Comparison of ENCODE assay signal across 8 cellular contexts in genomic region chr13:98653471-98653985, GRCh38.
A peak's percentile ranks its signal among the peaks of the same experiment; 100 is the strongest.
DNase-seq lines count a peak whose midpoint lies in the region; ATAC-seq and TF ChIP-seq lines count a peak whose summit lies in the region.

No MANE protein-coding gene starts in this region.

- POLR2A ChIA-PET in HCT116 (lab: Charles Lee): interaction anchor here (0.7 to 1.6 kb wide), 5 partner anchors 12 to 205 kb away, joined by 3 to 8 read pairs (median 4); partner anchors contain the start of gene STK24
- POLR2A ChIA-PET in activated naive CD8-positive, alpha-beta T cell treated with anti-CD3 and anti-CD28 coated beads, Interleukin-2, amount 10 ng/mL, durations not matched to agents 7 days and 5 days (lab: Charles Lee): interaction anchor here (1.9 kb wide), 1 partner anchor 208 kb away, joined by 10 read pairs; no protein-coding TSS in a partner anchor

- RAD21 ChIA-PET in HCT116 (lab: Charles Lee; ENCODE audit: low non-redundant PET in 1 of 2, low total read pairs in 2 of 2, uncharacterized antibody in 2 of 2, unreplicated experiment in 2 of 2): interaction anchor here (0.7 to 1.2 kb wide), 4 partner anchors 20 to 209 kb away, joined by 3 to 6 read pairs (median 4); no protein-coding TSS in a partner anchor

- peak; percentile 93 for TF ChIP-seq RAD21 in HCT116 (IDR thresholded peaks at IDR 0.05; ENCODE audit: low read depth)

- TF ChIP-seq CTCF in GM12801 (IDR thresholded peaks at IDR 0.05; ENCODE audit: extremely low read depth, insufficient read length) (peak; percentile 38), HCT116 (IDR thresholded peaks at IDR 0.05 in 2 of 3, conservative IDR thresholded peaks at IDR 0.05 in 1 of 3; ENCODE audit: borderline replicate concordance in 1 of 3, insufficient read depth in 1 of 3, low read depth in 2 of 3, low read length in 2 of 3) (peak; percentile 86 to 94 (median 92)), psoas muscle (IDR thresholded peaks at IDR 0.05) (peak; percentile 88), vagina (IDR thresholded peaks at IDR 0.05) (peak; percentile 77 to 87 (median 82))

- TF ChIP-seq POLR2A in HCT116 (IDR thresholded peaks at IDR 0.05; ENCODE audit: borderline replicate concordance, extremely low read depth, insufficient read depth, insufficient read length) (no peak), vagina (IDR thresholded peaks at IDR 0.05) (no peak)

- H4K20me1 ChIP-seq in HCT116 (ENCODE audit: insufficient read depth): no peaks in the 10 kb centered on the region

- H3K36me3 ChIP-seq in HCT116 (ENCODE audit: control insufficient read depth in 1 of 2, insufficient read depth in 2 of 2, low read length in 2 of 2): no peaks in the 10 kb centered on the region
- no peaks in the 10 kb centered on the region for H3K36me3 ChIP-seq in psoas muscle (ENCODE audit: insufficient read depth in 1 of 2, low read depth in 1 of 2)
- no peaks in the 10 kb centered on the region for H3K36me3 ChIP-seq in vagina

- no TSS peak for BruUV-seq in HCT116 (replicated peaks; lab: Mats Ljungman, UMichigan)

- peak; percentile 85 for DNase-seq in HCT116 (ENCODE audit: low read depth, low spot score)
- peak; percentile 89 for DNase-seq in NAMALWA (ENCODE audit: low spot score)
- peak; percentile 42 for DNase-seq in SKM-1 treated with dmso at 0.1 percent for 144 hours (lab: John Stamatoyannopoulos, UW; ENCODE audit: unreplicated experiment)
- DNase-seq in activated naive CD8-positive, alpha-beta T cell treated with anti-CD3 and anti-CD28 coated beads, Interleukin-2, amount 10 ng/mL, durations not matched to agents 7 days and 5 days: peak; percentile 67
- DNase-seq in cardiac septum (ENCODE audit: low spot score): peak; percentile 87
- peak; percentile 68 to 79 for DNase-seq in psoas muscle
- DNase-seq in vagina (ENCODE audit: extremely low spot score in 2 of 2): no peak

- 20 to 29% (median 28%) methylated on average over 9 of the region's 9 CpGs for WGBS in psoas muscle, 3 donors

- CTCF ChIA-PET in HCT116 (lab: Charles Lee): interaction anchor here (0.7 to 3.2 kb wide), 20 partner anchors 9 to 798 kb away, joined by 3 to 41 read pairs (median 4); partner anchors contain the start of gene STK24

- H3K4me2 ChIP-seq in HCT116 (ENCODE audit: low read length): peak overlapping the region; percentile 54

- no peak overlapping the region for H3K27ac ChIP-seq in HCT116 (ENCODE audit: low read depth, low read length)
- H3K27ac ChIP-seq in psoas muscle: no peak overlapping the region
- no peak overlapping the region for H3K27ac ChIP-seq in vagina

- ATAC-seq in HCT116 (peak; percentile 97), psoas muscle (peak; percentile 91 to 96 (median 94))
- peak; percentile 90 for ATAC-seq in activated naive CD8-positive, alpha-beta T cell treated with anti-CD3 and anti-CD28 coated beads, Interleukin-2, amount 10 ng/mL, durations not matched to agents 7 days and 5 days (ENCODE audit: low read depth)

- H3K4me3 ChIP-seq in HCT116 (replicated peaks in 1 of 2; ENCODE audit: low read depth in 1 of 2, low read length in 2 of 2): no peak overlapping the region
- H3K4me3 ChIP-seq in psoas muscle: no peak overlapping the region
- H3K4me3 ChIP-seq in vagina: no peak overlapping the region

- H3K9me3 Mint-ChIP-seq in activated naive CD8-positive, alpha-beta T cell treated with anti-CD3 and anti-CD28 coated beads, Interleukin-2, amount 10 ng/mL, durations not matched to agents 7 days and 5 days: no peaks in the 10 kb centered on the region

- H3K79me2 ChIP-seq in HCT116 (ENCODE audit: insufficient read depth, low read length): no peaks in the 10 kb centered on the region

- no peaks in the 10 kb centered on the region for H3K36me3 Mint-ChIP-seq in activated naive CD8-positive, alpha-beta T cell treated with anti-CD3 and anti-CD28 coated beads, Interleukin-2, amount 10 ng/mL, durations not matched to agents 7 days and 5 days

- peaks cover 2% of the 10 kb centered on the region for H3K4me1 Mint-ChIP-seq in activated naive CD8-positive, alpha-beta T cell treated with anti-CD3 and anti-CD28 coated beads, Interleukin-2, amount 10 ng/mL, durations not matched to agents 7 days and 5 days

- no peak overlapping the region for H3K9ac ChIP-seq in HCT116 (ENCODE audit: low read length)

- H3K4me1 ChIP-seq in HCT116 (ENCODE audit: control insufficient read depth in 1 of 2, insufficient read depth in 2 of 2, low read length in 2 of 2) (peaks cover 0 to 28% of the 10 kb centered on the region in 2 experiments; a peak in 2 of 4 replicates), psoas muscle (no peaks in the 10 kb centered on the region), vagina (peaks cover 21% of the 10 kb centered on the region)

- peak overlapping the region; percentile 75 for H2AFZ ChIP-seq in HCT116 (ENCODE audit: low read depth, low read length, poor library complexity, severe bottlenecking)

- intact Hi-C loops in HCT116 (cut with micrococcal nuclease): loop anchor here (1.0 to 5.0 kb wide), 3 partner anchors 77 to 208 kb away; partner anchors contain the start of gene STK24
- intact Hi-C loops in cardiac septum (cut with DNase I): loop anchor here (2.0 to 5.0 kb wide), 2 partner anchors 186 to 209 kb away; no protein-coding TSS in a partner anchor
- intact Hi-C loops in psoas muscle (cut with DNase I): loop anchor here (2.0 to 5.0 kb wide), 4 partner anchors 76 to 209 kb away; partner anchors contain the start of gene STK24 (in 1 of the 2)
- intact Hi-C loops in vagina (cut with DNase I): no loop called here

- no peaks in the 10 kb centered on the region for H3K27me3 ChIP-seq in HCT116 (ENCODE audit: insufficient read depth, low read length)
- H3K27me3 ChIP-seq in psoas muscle (ENCODE audit: insufficient read depth in 3 of 3, low read length in 2 of 3): peaks cover 0 to 5% (median 0%) of the 10 kb centered on the region in 3 donors
- no peaks in the 10 kb centered on the region for H3K27me3 ChIP-seq in vagina

- peak overlapping the region; percentile 24 for H3K4me3 Mint-ChIP-seq in activated naive CD8-positive, alpha-beta T cell treated with anti-CD3 and anti-CD28 coated beads, Interleukin-2, amount 10 ng/mL, durations not matched to agents 7 days and 5 days

- H3K27me3 Mint-ChIP-seq in activated naive CD8-positive, alpha-beta T cell treated with anti-CD3 and anti-CD28 coated beads, Interleukin-2, amount 10 ng/mL, durations not matched to agents 7 days and 5 days: peaks cover 10% of the 10 kb centered on the region

- H3K27ac Mint-ChIP-seq in activated naive CD8-positive, alpha-beta T cell treated with anti-CD3 and anti-CD28 coated beads, Interleukin-2, amount 10 ng/mL, durations not matched to agents 7 days and 5 days: no peak overlapping the region

- H3K9me2 ChIP-seq in HCT116 (ENCODE audit: insufficient read depth): no peaks in the 10 kb centered on the region

- H3K9me3 ChIP-seq in HCT116 (ENCODE audit: control insufficient read depth in 1 of 2, insufficient read depth in 1 of 2, low read depth in 1 of 2, low read length in 2 of 2): no peaks in the 10 kb centered on the region
- H3K9me3 ChIP-seq in psoas muscle: no peaks in the 10 kb centered on the region
- no peaks in the 10 kb centered on the region for H3K9me3 ChIP-seq in vagina

TF ChIP-seq in HCT116, 20 proteins besides CTCF, POLR2A, EP300 and RAD21:
- TF ChIP-seq YY1 (IDR thresholded peaks at IDR 0.05; ENCODE audit: extremely low read depth, insufficient replicate concordance, low read depth, low read length) (peak; percentile 18), JUND (IDR thresholded peaks at IDR 0.05) (no peak), POLR2AphosphoS5 (IDR thresholded peaks at IDR 0.05; ENCODE audit: low read depth, low read length) (0 out of 2 replicates have a peak, but pooled peaks have one; percentile 18)

Comparison
In these comparisons a context has a peak if more than half of its experiments do, and no peak if none do; other contexts are left out.
1. CTCF ChIP-seq: peak in every context shown above with its lines; median percentile 92 in HCT116; 88 in psoas muscle; 82 in vagina; 38 in GM12801.
2. DNase-seq: peak in HCT116 (single experiment), NAMALWA (single experiment), SKM-1 treated with dmso at 0.1 percent for 144 hours (single experiment), activated naive CD8-positive, alpha-beta T cell treated with anti-CD3 and anti-CD28 coated beads, Interleukin-2, amount 10 ng/mL, durations not matched to agents 7 days and 5 days (single experiment), cardiac septum (single experiment) and psoas muscle (2 of 2); none in vagina (0 of 2).
3. Peak in every context shown above with its lines, with median percentiles within 50 percentile points of each other: ATAC-seq.